Comparison of ENCODE assay signal across 34 cellular contexts in the genomic region with DNA sequence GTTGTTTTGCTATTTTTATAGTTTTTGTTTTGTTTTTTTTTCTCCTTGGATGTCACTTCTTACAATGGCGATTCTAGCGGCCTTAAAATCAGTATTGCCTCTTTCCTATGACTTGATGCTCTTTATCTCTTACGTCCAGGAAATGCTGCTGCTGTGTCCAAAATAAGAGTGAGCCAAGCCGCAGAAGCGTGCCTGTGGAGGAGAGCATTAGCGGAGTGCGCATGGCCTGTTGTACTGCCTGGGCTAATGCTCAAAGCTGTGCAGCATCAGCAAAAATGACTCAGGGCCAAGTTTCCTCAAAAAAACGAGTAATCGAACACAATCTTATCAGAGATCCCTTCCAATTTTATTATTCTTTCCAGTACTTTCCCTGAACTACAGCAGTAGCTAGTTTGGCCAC. TPM values are rescaled to one million over a fixed set of nuclear protein-coding genes. Genes with fewer than 3 reads are reported as not detected.
"Had no signal": no experiment of that assay in that cellular context is flagged by ENCODE, and none has a peak within 500 bp of the region (broad histone marks: within the 10 kb centered on the region; RNA-seq: fewer than 3 reads in every experiment).

No MANE protein-coding gene starts in this region.

- H3K79me2 ChIP-seq: parathyroid adenoma had no signal

- H3K36me3 ChIP-seq: neural progenitor cell, ovary, spleen, suprapubic skin, transverse colon, upper lobe of left lung, vagina had no signal

- H3K27me3 ChIP-seq: neural progenitor cell, ovary, suprapubic skin, testis, tibial artery, transverse colon, upper lobe of left lung, vagina had no signal

- FAIRE-seq: urothelium cell line had no signal

- H2AFZ ChIP-seq: neural progenitor cell, parathyroid adenoma had no signal

- H3K4me2 ChIP-seq: neural progenitor cell, smooth muscle cell had no signal

- ATAC-seq: naive thymus-derived CD4-positive, alpha-beta T cell; psoas muscle; sciatic nerve; stimulated activated memory B cell treated with anti-CD40 and anti-IgM and Interleukin-4, amounts not matched to agents 10 μg/mL and 1 μg/mL and 100 μg/mL, for 72 hours; stimulated activated naive CD8-positive, alpha-beta T cell treated with anti-CD3 and anti-CD28 coated beads, Interleukin-15, amount 100 ng/mL, for 72 hours; stimulated activated naive CD8-positive, alpha-beta T cell treated with anti-CD3 and anti-CD28 coated beads, Interleukin-15, Interleukin-2, amounts not matched to agents 100 U/mL and 50 U/mL, for 24 hours had no signal

- H3K4me3 Mint-ChIP-seq: nephron; neural progenitor cell; stimulated activated memory B cell treated with anti-CD40 and anti-IgM and Interleukin-4, amounts not matched to agents 10 μg/mL and 1 μg/mL and 100 μg/mL, for 72 hours; stimulated activated naive CD8-positive, alpha-beta T cell treated with anti-CD3 and anti-CD28 coated beads, Interleukin-15, amount 100 ng/mL, for 72 hours had no signal

- H3K4me1 Mint-ChIP-seq: nephron; neural progenitor cell; stimulated activated memory B cell treated with anti-CD40 and anti-IgM and Interleukin-4, amounts not matched to agents 10 μg/mL and 1 μg/mL and 100 μg/mL, for 72 hours had no signal

- H3K9ac ChIP-seq: neural progenitor cell, parathyroid adenoma had no signal

- H3K9me3 ChIP-seq: ovary, psoas muscle, suprapubic skin, testis, tibial artery, transverse colon, upper lobe of left lung, vagina had no signal

- H3K4me1 ChIP-seq: neural progenitor cell, parathyroid adenoma, psoas muscle, spleen, suprapubic skin, testis, tibial artery, transverse colon, upper lobe of left lung, vagina had no signal

- H3K27me3 Mint-ChIP-seq: progenitor cell of endocrine pancreas; stimulated activated memory B cell treated with anti-CD40 and anti-IgM and Interleukin-4, amounts not matched to agents 10 μg/mL and 1 μg/mL and 100 μg/mL, for 72 hours; stimulated activated naive CD8-positive, alpha-beta T cell treated with anti-CD3 and anti-CD28 coated beads, Interleukin-15, amount 100 ng/mL, for 72 hours had no signal

- H3K9me3 Mint-ChIP-seq: nephron, neural progenitor cell had no signal

- DNase-seq: naive thymus-derived CD4-positive, alpha-beta T cell; occipital lobe; ovary; posterior cingulate gyrus; psoas muscle; right cardiac atrium; spleen; stimulated activated CD4-positive, alpha-beta T cell treated with anti-CD3 and anti-CD28 coated beads, Interleukin-12 subunit alpha, Interleukin-12 subunit beta, amount 100 ng/mL, for 4 hours; stimulated activated CD4-positive, alpha-beta T cell treated with anti-CD3 and anti-CD28 coated beads, Interleukin-1b, Interleukin-23, amount 100 ng/mL, for 48 hours; stimulated activated CD4-positive, alpha-beta T cell treated with anti-CD3 and anti-CD28 coated beads, Interleukin-4, amount 100 ng/mL, for 1 hour; stimulated activated CD4-positive, alpha-beta T cell treated with anti-CD3 and anti-CD28 coated beads, Interleukin-4, amount 100 ng/mL, for 4 hours; stimulated activated CD8-positive, alpha-beta memory T cell treated with anti-CD3 and anti-CD28 coated beads, Interleukin-4, amount 100 ng/mL, for 48 hours; stimulated activated naive CD4-positive, alpha-beta T cell; stimulated activated naive CD8-positive, alpha-beta T cell treated with anti-CD3 and anti-CD28 coated beads, Interleukin-15, amount 100 ng/mL, for 72 hours; stimulated activated naive CD8-positive, alpha-beta T cell treated with anti-CD3 and anti-CD28 coated beads, Interleukin-15, Interleukin-2, amounts not matched to agents 100 U/mL and 50 U/mL, for 24 hours; substantia nigra; testis; tibial artery; transverse colon; upper lobe of left lung had no signal

- H3K27ac ChIP-seq: neural progenitor cell, ovary, parathyroid adenoma, psoas muscle, skin epidermis, spleen, suprapubic skin, testis, tibial artery, transverse colon, upper lobe of left lung, vagina had no signal

- H3K27ac Mint-ChIP-seq: naive thymus-derived CD4-positive, alpha-beta T cell; nephron; neural progenitor cell; progenitor cell of endocrine pancreas; stimulated activated memory B cell treated with anti-CD40 and anti-IgM and Interleukin-4, amounts not matched to agents 10 μg/mL and 1 μg/mL and 100 μg/mL, for 72 hours had no signal

- H3K4me3 ChIP-seq: neural progenitor cell, ovary, psoas muscle, skin epidermis, smooth muscle cell, spleen, suprapubic skin, testis, tibial artery, transverse colon, upper lobe of left lung, vagina had no signal

- H3K36me3 Mint-ChIP-seq: naive thymus-derived CD4-positive, alpha-beta T cell; stimulated activated memory B cell treated with anti-CD40 and anti-IgM and Interleukin-4, amounts not matched to agents 10 μg/mL and 1 μg/mL and 100 μg/mL, for 72 hours had no signal

RNA-seq across cellular contexts. Expression of a gene that starts 18.5 kb away (rescaled TPM):
- total RNA-seq: naive thymus-derived CD4-positive, alpha-beta T cell; osteoblast; ovary; psoas muscle; renal cortical epithelial cell; right cardiac atrium; sciatic nerve; smooth muscle cell; spleen; suprapubic skin; transverse colon; upper lobe of left lung; ureter; vagina had no signal
- polyA plus RNA-seq: naive thymus-derived CD4-positive, alpha-beta T cell; right cardiac atrium; smooth muscle cell; spleen had no signal
